In the genomic region with DNA sequence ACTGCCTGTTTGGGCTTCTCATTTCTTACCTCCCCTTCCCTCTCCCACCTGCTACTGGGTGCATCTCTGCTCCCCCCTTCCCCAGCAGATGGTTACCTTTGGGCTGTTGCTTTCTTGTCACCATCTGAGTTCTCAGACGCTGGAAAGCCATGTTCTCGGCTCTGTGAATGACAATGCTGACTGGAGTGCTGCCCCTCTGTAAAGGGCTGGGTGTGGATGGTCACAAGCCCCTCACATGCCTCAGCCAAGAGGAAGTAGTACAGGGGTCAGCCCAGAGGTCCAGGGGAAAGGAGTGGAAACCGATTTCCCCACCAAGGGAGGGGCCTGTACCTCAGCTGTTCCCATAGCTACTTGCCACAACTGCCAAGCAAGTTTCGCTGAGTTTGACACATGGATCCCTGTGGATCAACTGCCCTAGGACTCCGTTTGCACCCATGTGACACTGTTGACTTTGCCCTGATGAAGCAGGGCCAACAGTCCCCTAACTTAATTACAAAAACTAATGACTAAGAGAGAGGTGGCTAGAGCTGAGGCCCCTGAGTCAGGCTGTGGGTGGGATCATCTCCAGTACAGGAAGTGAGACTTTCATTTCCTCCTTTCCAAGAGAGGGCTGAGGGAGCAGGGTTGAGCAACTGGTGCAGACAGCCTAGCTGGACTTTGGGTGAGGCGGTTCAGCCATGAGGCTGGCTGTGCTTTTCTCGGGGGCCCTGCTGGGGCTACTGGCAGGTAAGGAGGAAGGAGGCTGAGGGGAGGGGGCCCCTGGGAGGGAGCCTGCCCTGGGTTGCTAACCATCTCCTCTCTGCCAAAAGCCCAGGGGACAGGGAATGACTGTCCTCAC, we compare ENCODE assay signal across 8 cellular contexts. TPM values are rescaled to one million over a fixed set of nuclear protein-coding genes. Genes with fewer than 3 reads are reported as not detected.
DNase-seq lines count a peak whose midpoint lies in the region; ATAC-seq and TF ChIP-seq lines count a peak whose summit lies in the region.

Gene CD68, plus strand, starts transcription at position 638 of the 838 bp plus-strand sequence. Its CDS starts 40 bp downstream, at position 678.

- intact Hi-C loops in activated CD8-positive, alpha-beta T cell treated with anti-CD3 and anti-CD28 coated beads for 36 hours (cut with micrococcal nuclease) = loop anchor here (10.0 kb wide), 1 partner anchor 276 kb away; the partner anchor contains the start of genes CYB5D1, NAA38 and TMEM88

- peak within 1 kb of the TSS; percentile 63 for H3K4me3 Mint-ChIP-seq in activated CD8-positive, alpha-beta T cell treated with anti-CD3 and anti-CD28 coated beads for 36 hours
- H3K4me3 Mint-ChIP-seq in stimulated activated naive CD8-positive, alpha-beta T cell treated with anti-CD3 and anti-CD28 coated beads, Interleukin-15, Interleukin-2, amounts not matched to agents 100 ng/mL and 50 ng/mL, for 24 hours = peak within 1 kb of the TSS; percentile 95

- TF ChIP-seq CTCF in activated CD8-positive, alpha-beta T cell treated with anti-CD3 and anti-CD28 coated beads for 36 hours (IDR thresholded peaks at IDR 0.05) = no peak

- DNase-seq in COLO668 (lab: John Stamatoyannopoulos, UW; ENCODE audit: unreplicated experiment) (peak; percentile 13), NCI-H510A (lab: John Stamatoyannopoulos, UW) (peak; percentile 21), epidermal melanocyte (ENCODE audit: insufficient read length, low spot score) (peak; percentile 57)
- peak; percentile 91 for DNase-seq in activated CD8-positive, alpha-beta T cell treated with anti-CD3 and anti-CD28 coated beads for 36 hours

- peaks cover 60% of the 10 kb centered on the region for H3K4me1 ChIP-seq in mucosa of stomach (ENCODE audit: control insufficient read depth, insufficient read depth, low read length)

- peaks cover 39% of the 10 kb centered on the region for H3K36me3 ChIP-seq in mucosa of stomach (ENCODE audit: control insufficient read depth, insufficient read depth, low read length)

- peak within 1 kb of the TSS; percentile 100 for H3K27ac Mint-ChIP-seq in activated CD8-positive, alpha-beta T cell treated with anti-CD3 and anti-CD28 coated beads for 36 hours
- peak within 1 kb of the TSS; percentile 99 for H3K27ac Mint-ChIP-seq in stimulated activated naive CD8-positive, alpha-beta T cell treated with anti-CD3 and anti-CD28 coated beads, Interleukin-15, Interleukin-2, amounts not matched to agents 100 ng/mL and 50 ng/mL, for 24 hours

- ATAC-seq in GM21786 (IDR thresholded peaks at IDR 0.05; ENCODE audit: unreplicated experiment) (peak; percentile 43), HG03039 (IDR thresholded peaks at IDR 0.05; ENCODE audit: unreplicated experiment) (no peak)
- peak; percentile 72 for ATAC-seq in activated CD8-positive, alpha-beta T cell treated with anti-CD3 and anti-CD28 coated beads for 36 hours

- POLR2A ChIA-PET in activated CD8-positive, alpha-beta T cell treated with anti-CD3 and anti-CD28 coated beads for 36 hours (lab: Charles Lee) = interaction anchor here (0.6 to 12.5 kb wide), 18 partner anchors 4 to 271 kb away, joined by 3 to 195 read pairs (median 5); partner anchors contain the start of genes CD68, GPS2, MPDU1 and POLR2A

- H3K9ac ChIP-seq in mucosa of stomach (ENCODE audit: low read length) = peak within 1 kb of the TSS; percentile 87

- peaks cover 76% of the 10 kb centered on the region for H3K36me3 Mint-ChIP-seq in activated CD8-positive, alpha-beta T cell treated with anti-CD3 and anti-CD28 coated beads for 36 hours (ENCODE audit: low read depth)
- H3K36me3 Mint-ChIP-seq in stimulated activated naive CD8-positive, alpha-beta T cell treated with anti-CD3 and anti-CD28 coated beads, Interleukin-15, Interleukin-2, amounts not matched to agents 100 ng/mL and 50 ng/mL, for 24 hours (ENCODE audit: low read depth) = peaks cover 79% of the 10 kb centered on the region

- H3K27me3 Mint-ChIP-seq in activated CD8-positive, alpha-beta T cell treated with anti-CD3 and anti-CD28 coated beads for 36 hours = no peaks in the 10 kb centered on the region
- H3K27me3 Mint-ChIP-seq in stimulated activated naive CD8-positive, alpha-beta T cell treated with anti-CD3 and anti-CD28 coated beads, Interleukin-15, Interleukin-2, amounts not matched to agents 100 ng/mL and 50 ng/mL, for 24 hours = no peaks in the 10 kb centered on the region

- H3K4me1 Mint-ChIP-seq in activated CD8-positive, alpha-beta T cell treated with anti-CD3 and anti-CD28 coated beads for 36 hours (ENCODE audit: low read depth) = peaks cover 81% of the 10 kb centered on the region
- peaks cover 96% of the 10 kb centered on the region for H3K4me1 Mint-ChIP-seq in stimulated activated naive CD8-positive, alpha-beta T cell treated with anti-CD3 and anti-CD28 coated beads, Interleukin-15, Interleukin-2, amounts not matched to agents 100 ng/mL and 50 ng/mL, for 24 hours (ENCODE audit: low read depth)

- H3K9me3 Mint-ChIP-seq in activated CD8-positive, alpha-beta T cell treated with anti-CD3 and anti-CD28 coated beads for 36 hours = no peaks in the 10 kb centered on the region
- H3K9me3 Mint-ChIP-seq in stimulated activated naive CD8-positive, alpha-beta T cell treated with anti-CD3 and anti-CD28 coated beads, Interleukin-15, Interleukin-2, amounts not matched to agents 100 ng/mL and 50 ng/mL, for 24 hours = no peaks in the 10 kb centered on the region

- H3K4me3 ChIP-seq in mucosa of stomach (ENCODE audit: low read length) = peak within 1 kb of the TSS; percentile 49

- no peaks in the 10 kb centered on the region for H3K27me3 ChIP-seq in mucosa of stomach (ENCODE audit: control insufficient read depth, insufficient read depth, low read length)

- CTCF ChIA-PET in activated CD8-positive, alpha-beta T cell treated with anti-CD3 and anti-CD28 coated beads for 36 hours (lab: Charles Lee) = interaction anchor here (1.5 to 1.7 kb wide), 2 partner anchors 10 to 108 kb away, joined by 7 to 8 read pairs; partner anchors contain the start of gene TP53

- no peaks in the 10 kb centered on the region for H3K9me3 ChIP-seq in mucosa of stomach (ENCODE audit: control insufficient read depth, low read length)

RNA-seq across cellular contexts. Expression of gene CD68, which starts in this region (rescaled TPM):
- 10 to 100 TPM; 11.4 to 12.9 TPM for total RNA-seq in activated CD8-positive, alpha-beta T cell treated with anti-CD3 and anti-CD28 coated beads for 36 hours

Comparison
In these comparisons a context has a peak if more than half of its experiments do, and no peak if none do; other contexts are left out.
1. DNase-seq: peak in every context shown above with its lines; median percentile 91 in activated CD8-positive, alpha-beta T cell treated with anti-CD3 and anti-CD28 coated beads for 36 hours; 57 in epidermal melanocyte; 21 in NCI-H510A; 13 in COLO668.